Comparison of ENCODE assay signal across 2 cellular contexts in the genomic region with DNA sequence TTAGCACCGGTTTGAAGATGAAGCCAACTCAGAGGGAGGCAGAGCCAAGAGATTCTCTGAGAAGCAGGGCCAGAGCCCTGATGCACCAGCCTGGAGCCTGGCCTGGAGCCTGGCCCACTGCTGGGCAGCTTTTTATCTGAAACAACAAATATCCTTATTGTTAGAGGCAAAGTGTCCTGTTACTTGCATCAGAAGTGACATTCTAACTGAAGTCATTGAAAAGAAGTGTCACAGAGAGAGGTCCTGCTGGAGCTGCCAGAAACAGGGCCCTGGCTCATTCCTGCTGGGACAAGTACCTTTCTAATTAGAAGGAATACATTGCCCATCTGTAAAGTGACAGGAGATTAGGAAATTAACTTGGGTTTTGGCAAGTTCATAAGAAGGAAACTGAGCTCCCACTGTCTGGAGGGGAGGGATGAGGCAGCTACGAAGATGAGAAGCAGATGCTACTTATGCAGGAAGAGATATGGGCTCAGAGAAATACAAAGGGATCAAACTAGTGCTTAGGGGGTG.
TF ChIP-seq lines count a peak whose summit lies in the region.

No MANE protein-coding gene starts in this region.

TF ChIP-seq in IMR-90, 13 proteins besides CTCF, POLR2A, EP300 and RAD21:
- no peak for TF ChIP-seq NFE2L2 (IDR thresholded peaks at IDR 0.05; ENCODE audit: low read depth, low read length)

TF ChIP-seq in WTC11, 78 proteins besides CTCF, POLR2A, EP300 and RAD21:
- TF ChIP-seq CREB1 (CRISPR knock-in tag; IDR thresholded peaks at IDR 0.05) (no peak), GTF2I (CRISPR knock-in tag; conservative IDR thresholded peaks at IDR 0.05) (no peak), HMGXB4 (CRISPR knock-in tag; IDR thresholded peaks at IDR 0.05) (no peak), IRF2 (CRISPR knock-in tag; IDR thresholded peaks at IDR 0.05; ENCODE audit: borderline replicate concordance, low read depth) (no peak), TP53 (CRISPR knock-in tag; IDR thresholded peaks at IDR 0.05) (no peak), ZBTB21 (CRISPR knock-in tag; IDR thresholded peaks at IDR 0.05; ENCODE audit: borderline replicate concordance) (no peak), ZNF138 (CRISPR knock-in tag; conservative IDR thresholded peaks at IDR 0.05) (no peak), SMAD3 (CRISPR knock-in tag; IDR thresholded peaks at IDR 0.05; ENCODE audit: borderline replicate concordance) (no peak)
